Comparison of ENCODE assay signal across 8 cellular contexts in genomic region chr7:2641406-2642393, GRCh38. TPM values are rescaled to one million over a fixed set of nuclear protein-coding genes. Genes with fewer than 3 reads are reported as not detected.
DNase-seq lines count a peak whose midpoint lies in the region; ATAC-seq and TF ChIP-seq lines count a peak whose summit lies in the region.

No MANE protein-coding gene starts in this region.

- H4K91ac ChIP-seq in trophoblast cell (ENCODE audit: low read depth, low read length) = peak overlapping the region; percentile 82

- peak overlapping the region; percentile 56 for H3K4me2 ChIP-seq in trophoblast cell (ENCODE audit: low read length)

- H3K79me2 ChIP-seq in trophoblast cell (ENCODE audit: control insufficient read depth, insufficient read depth, low read length, poor library complexity) = peaks cover 11% of the 10 kb centered on the region

- peak overlapping the region; percentile 60 for H2BK120ac ChIP-seq in trophoblast cell (ENCODE audit: insufficient read depth, low read length, poor library complexity)

- H2AFZ ChIP-seq in trophoblast cell (ENCODE audit: insufficient read depth, low read length, poor library complexity) = peak overlapping the region; percentile 56

- H3K4ac ChIP-seq in trophoblast cell (ENCODE audit: low read depth, low read length) = peak overlapping the region; percentile 86

- H4K8ac ChIP-seq in trophoblast cell (ENCODE audit: low read depth, low read length) = peak overlapping the region; percentile 66

- H3K18ac ChIP-seq in trophoblast cell (ENCODE audit: low read length) = peak overlapping the region; percentile 94

- no peak overlapping the region for H3K4me3 ChIP-seq in cardiac muscle cell
- H3K4me3 ChIP-seq in trophoblast cell (ENCODE audit: low read depth, low read length) = no peak overlapping the region

- peaks cover 14% of the 10 kb centered on the region for H3K79me1 ChIP-seq in trophoblast cell (ENCODE audit: low read length)

- H3K27me3 ChIP-seq in cardiac muscle cell (no peaks in the 10 kb centered on the region), trophoblast cell (ENCODE audit: insufficient read depth, low read length) (no peaks in the 10 kb centered on the region)

- H3K9ac ChIP-seq in trophoblast cell (ENCODE audit: low read length) = peak overlapping the region; percentile 12

- H2BK12ac ChIP-seq in trophoblast cell (ENCODE audit: low read length) = peak overlapping the region; percentile 83

- H3K27ac ChIP-seq in cardiac muscle cell (peak overlapping the region; percentile 79), trophoblast cell (ENCODE audit: low read depth, low read length) (peak overlapping the region; percentile 94)

- no CpG with 5 or more reads among the region's 39 CpGs for WGBS in trophoblast cell (ENCODE audit: extremely low coverage, insufficient coverage, insufficient read length)

- H3K23ac ChIP-seq in trophoblast cell (ENCODE audit: low read length) = no peak overlapping the region

- peak; percentile 96 for DNase-seq in GM03348 (ENCODE audit: low spot score)
- peak; percentile 83 for DNase-seq in amniotic stem cell (lab: John Stamatoyannopoulos, UW)
- DNase-seq in cardiac muscle cell (ENCODE audit: low read depth in 1 of 2, low spot score in 1 of 2) = peak; percentile 82 to 98
- DNase-seq in trophoblast cell = peak; percentile 95 to 98
- no peak for DNase-seq in cortex of kidney (lab: John Stamatoyannopoulos, UW)
- no peak for DNase-seq in activated gamma-delta T cell (lab: John Stamatoyannopoulos, UW)
- DNase-seq in effector CD4-positive, alpha-beta T cell = no peak

- H3K4me1 ChIP-seq in cardiac muscle cell (ENCODE audit: low read depth) (peaks cover 41% of the 10 kb centered on the region), trophoblast cell (ENCODE audit: control insufficient read depth in 1 of 2, insufficient read depth in 2 of 2, low read length in 2 of 2) (peaks cover 49 to 53% of the 10 kb centered on the region in 2 experiments)

- peak; percentile 53 for ATAC-seq in HG03354 (IDR thresholded peaks at IDR 0.05; ENCODE audit: poor library complexity, severe bottlenecking, unreplicated experiment)

- H3K9me3 ChIP-seq in cardiac muscle cell (ENCODE audit: low read depth) = no peaks in the 10 kb centered on the region
- no peaks in the 10 kb centered on the region for H3K9me3 ChIP-seq in trophoblast cell (ENCODE audit: insufficient read depth, low read depth, low read length)

- H4K12ac ChIP-seq in trophoblast cell (ENCODE audit: low read depth, low read length) = peak overlapping the region; percentile 56

- TF ChIP-seq CTCF in cardiac muscle cell (IDR thresholded peaks at IDR 0.05; ENCODE audit: low read depth, low read length) = no peak

- peak overlapping the region; percentile 83 for H3K14ac ChIP-seq in trophoblast cell (ENCODE audit: low read length)

- H3K36me3 ChIP-seq in cardiac muscle cell (no peaks in the 10 kb centered on the region), trophoblast cell (ENCODE audit: control insufficient read depth in 1 of 2, insufficient read depth in 2 of 2, low read length in 2 of 2) (peaks cover 21 to 28% of the 10 kb centered on the region in 2 experiments)

- peak overlapping the region; percentile 96 for H2AK5ac ChIP-seq in trophoblast cell (ENCODE audit: low read length)

- peak overlapping the region; percentile 90 for H2BK5ac ChIP-seq in trophoblast cell (ENCODE audit: low read depth, low read length, poor library complexity)

RNA-seq across cellular contexts. Expression of gene TTYH3, which starts 9.9 kb away (rescaled TPM):
- 61.0 and 64.6 TPM in 2 replicates for total RNA-seq in cardiac muscle cell
- 71.4 and 86.6 TPM in 2 replicates for polyA plus RNA-seq in cardiac muscle cell
- polyA plus RNA-seq in trophoblast cell (2013) = 117 and 118 TPM in 2 replicates

RNA-seq across cellular contexts. Expression of gene AMZ1, which starts 46.3 kb away (rescaled TPM):
- 0.80 and 1.1 TPM in 2 replicates for total RNA-seq in cardiac muscle cell
- 1.6 and 1.7 TPM in 2 replicates for polyA plus RNA-seq in cardiac muscle cell
- 0.41 and 0.64 TPM in 2 replicates for polyA plus RNA-seq in trophoblast cell (2013)

Comparison
In these comparisons a context has a peak if more than half of its experiments do, and no peak if none do; other contexts are left out.
1. DNase-seq: peak in GM03348 (single experiment), amniotic stem cell (single experiment), cardiac muscle cell (2 of 2) and trophoblast cell (2 of 2); none in cortex of kidney (single experiment), activated gamma-delta T cell (single experiment) and effector CD4-positive, alpha-beta T cell (single experiment).